ENCODE assay signal across 10 cellular contexts in genomic region chr1:8239306-8240023, GRCh38.
DNase-seq lines count a peak whose midpoint lies in the region; ATAC-seq and TF ChIP-seq lines count a peak whose summit lies in the region.
"Had no signal": no experiment of that assay in that cellular context is flagged by ENCODE, and none has a peak within 500 bp of the region (broad histone marks: within the 10 kb centered on the region; RNA-seq: fewer than 3 reads in every experiment).

No MANE protein-coding gene starts in this region.

- TF ChIP-seq CTCF in brain microvascular endothelial cell (IDR thresholded peaks at IDR 0.05; ENCODE audit: low read depth, low read length, missing control alignments) = no peak
- no peak for TF ChIP-seq CTCF in left lung (IDR thresholded peaks at IDR 0.05)
- TF ChIP-seq CTCF in spleen (IDR thresholded peaks at IDR 0.05 in 8 of 11, conservative IDR thresholded peaks at IDR 0.05 in 3 of 11) = no peak

- H3K4me3 ChIP-seq in brain microvascular endothelial cell (ENCODE audit: low read depth, low read length) (no peak overlapping the region), left lung (no peak overlapping the region), spleen (no peak overlapping the region)

- H3K4me1 Mint-ChIP-seq in stimulated activated effector memory CD8-positive, alpha-beta T cell treated with anti-CD3 and anti-CD28 coated beads, Interleukin-12 subunit alpha, Interleukin-12 subunit beta, amount 100 ng/mL, for 72 hours = no peaks in the 10 kb centered on the region

- H3K4me1 ChIP-seq in left lung = peaks cover 0 to 15% of the 10 kb centered on the region in 2 donors
- peaks cover 0 to 13% (median 4%) of the 10 kb centered on the region in 6 donors for H3K4me1 ChIP-seq in spleen

- no peaks in the 10 kb centered on the region for H3K36me3 Mint-ChIP-seq in stimulated activated effector memory CD8-positive, alpha-beta T cell treated with anti-CD3 and anti-CD28 coated beads, Interleukin-12 subunit alpha, Interleukin-12 subunit beta, amount 100 ng/mL, for 72 hours

- H3K27me3 ChIP-seq in brain microvascular endothelial cell (replicated peaks) (no peaks in the 10 kb centered on the region), left lung (no peaks in the 10 kb centered on the region), spleen (replicated peaks in 1 of 7) (peaks cover 0 to 17% (median 0%) of the 10 kb centered on the region in 7 donors)

- H3K27ac Mint-ChIP-seq in stimulated activated effector memory CD8-positive, alpha-beta T cell treated with anti-CD3 and anti-CD28 coated beads, Interleukin-12 subunit alpha, Interleukin-12 subunit beta, amount 100 ng/mL, for 72 hours = no peak overlapping the region

- no peaks in the 10 kb centered on the region for H3K9me3 Mint-ChIP-seq in stimulated activated effector memory CD8-positive, alpha-beta T cell treated with anti-CD3 and anti-CD28 coated beads, Interleukin-12 subunit alpha, Interleukin-12 subunit beta, amount 100 ng/mL, for 72 hours

- H3K9me3 ChIP-seq in left lung = no peaks in the 10 kb centered on the region
- no peaks in the 10 kb centered on the region for H3K9me3 ChIP-seq in spleen

- ATAC-seq in left lung (peak; percentile 53), HG02885 (IDR thresholded peaks at IDR 0.05; ENCODE audit: poor library complexity, unreplicated experiment) (no peak), HG02970 (IDR thresholded peaks at IDR 0.05; ENCODE audit: low FRiP score, unreplicated experiment) (no peak)
- ATAC-seq in stimulated activated effector memory CD8-positive, alpha-beta T cell treated with anti-CD3 and anti-CD28 coated beads, Interleukin-12 subunit alpha, Interleukin-12 subunit beta, amount 100 ng/mL, for 72 hours = no peak

- H3K4me3 Mint-ChIP-seq in stimulated activated effector memory CD8-positive, alpha-beta T cell treated with anti-CD3 and anti-CD28 coated beads, Interleukin-12 subunit alpha, Interleukin-12 subunit beta, amount 100 ng/mL, for 72 hours = no peak overlapping the region

- peak; percentile 9 for DNase-seq in NCI-H226
- peak; percentile 61 for DNase-seq in brain microvascular endothelial cell
- DNase-seq in left lung = no peak
- peak; percentile 77 for DNase-seq in spleen
- DNase-seq in DMS114 treated with DMSO at 0.1 percent for 48 hours (lab: John Stamatoyannopoulos, UW; ENCODE audit: unreplicated experiment) = no peak
- DNase-seq in stimulated activated effector memory CD8-positive, alpha-beta T cell treated with anti-CD3 and anti-CD28 coated beads, Interleukin-12 subunit alpha, Interleukin-12 subunit beta, amount 100 ng/mL, for 72 hours (ENCODE audit: low spot score in 2 of 2) = no peak
- DNase-seq: NCI-H1417 treated with DMSO at 0.1 percent for 48 hours, nucleus accumbens had no signal

- in situ Hi-C loops in brain microvascular endothelial cell (cut with HindIII; ENCODE audit: low pct_ligation_motif_present, low sequenced_read_pairs) = no loop called here

- 78 to 84% (median 81%) methylated on average over 14 of the region's 14 CpGs for WGBS in spleen, 5 donors

- H3K27ac ChIP-seq in brain microvascular endothelial cell (peak overlapping the region; percentile 99), left lung (peak overlapping the region in 1 of 2 donors; percentile 50), spleen (peak overlapping the region in 7 of 8 donors; percentile 15 to 55 (median 44))

- intact Hi-C loops in left lung (cut with DNase I) = no loop called here
- intact Hi-C loops in spleen (cut with DNase I; ENCODE audit: low total_unique reads) = no loop called here

- no peaks in the 10 kb centered on the region for H3K36me3 ChIP-seq in brain microvascular endothelial cell (replicated peaks)
- H3K36me3 ChIP-seq in left lung = no peaks in the 10 kb centered on the region
- H3K36me3 ChIP-seq in spleen = no peaks in the 10 kb centered on the region

- no peak for TF ChIP-seq POLR2A in spleen (IDR thresholded peaks at IDR 0.05)

Comparison
In these comparisons a context has a peak if more than half of its experiments do, and no peak if none do; other contexts are left out.
1. DNase-seq: peak in NCI-H226 (single experiment), brain microvascular endothelial cell (single experiment) and spleen (single experiment); none in left lung (0 of 2), DMS114 treated with DMSO at 0.1 percent for 48 hours (single experiment) and stimulated activated effector memory CD8-positive, alpha-beta T cell treated with anti-CD3 and anti-CD28 coated beads, Interleukin-12 subunit alpha, Interleukin-12 subunit beta, amount 100 ng/mL, for 72 hours (0 of 2).